1 cellular context compared by ENCODE assay signal in the genomic region with DNA sequence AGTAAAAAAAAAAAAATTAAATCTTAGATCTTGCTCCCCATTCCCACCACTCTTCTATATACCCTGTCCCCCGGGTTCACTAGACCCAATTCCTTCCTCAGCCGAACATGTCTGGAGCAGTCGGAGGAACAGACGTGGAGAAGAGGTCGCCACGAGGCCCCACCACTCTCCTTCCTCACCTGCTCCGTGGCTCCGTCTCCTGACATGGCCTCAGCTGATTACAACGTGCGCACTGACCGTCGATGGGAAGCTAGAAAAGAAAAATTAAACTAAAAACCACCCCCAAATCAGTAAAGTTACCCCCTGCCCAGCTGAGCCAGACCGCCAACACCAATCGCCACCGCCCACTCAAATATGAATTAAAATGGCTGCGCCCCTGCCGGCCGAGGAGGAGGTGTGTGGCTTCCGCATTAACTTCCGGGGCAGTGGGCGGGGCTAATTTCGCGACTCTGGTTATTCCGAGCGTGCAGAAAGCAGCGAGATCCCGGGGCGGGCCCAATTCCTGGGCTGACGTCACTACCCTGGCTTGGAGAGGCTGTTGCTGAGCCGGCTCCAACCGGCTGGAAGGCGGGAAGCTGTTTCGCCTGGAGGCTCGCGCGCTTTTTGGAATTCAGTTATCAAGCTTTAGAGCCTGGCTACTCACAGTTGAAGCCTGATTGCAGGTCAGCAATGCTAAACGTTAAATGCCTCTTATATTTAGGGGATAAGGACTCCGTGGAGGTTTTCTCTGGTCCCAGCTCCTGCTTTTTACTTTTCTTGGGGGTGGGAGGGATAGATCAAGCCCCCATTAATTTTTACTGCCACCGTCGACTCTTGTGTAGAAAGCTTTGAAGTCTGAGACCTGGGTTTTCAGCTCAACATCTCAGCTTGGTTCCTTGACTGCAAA.
TF ChIP-seq lines count a peak whose summit lies in the region.

A gene (minus strand): TSS at position 361 of the 886 bp plus-strand sequence. CDS start 155 bp downstream, at position 206.

TF ChIP-seq in WTC11, 78 proteins besides CTCF, POLR2A, EP300 and RAD21 (continued from another document and continues in another):
- TF ChIP-seq, protein P1, sequence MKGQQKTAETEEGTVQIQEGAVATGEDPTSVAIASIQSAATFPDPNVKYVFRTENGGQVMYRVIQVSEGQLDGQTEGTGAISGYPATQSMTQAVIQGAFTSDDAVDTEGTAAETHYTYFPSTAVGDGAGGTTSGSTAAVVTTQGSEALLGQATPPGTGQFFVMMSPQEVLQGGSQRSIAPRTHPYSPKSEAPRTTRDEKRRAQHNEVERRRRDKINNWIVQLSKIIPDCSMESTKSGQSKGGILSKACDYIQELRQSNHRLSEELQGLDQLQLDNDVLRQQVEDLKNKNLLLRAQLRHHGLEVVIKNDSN (CRISPR knock-in tag; IDR thresholded peaks at IDR 0.05), result peak; percentile 49; the same call in 1 of the 2 replicates
- TF ChIP-seq NFATC4 (CRISPR knock-in tag; IDR thresholded peaks at IDR 0.05), result no peak
- no peak for TF ChIP-seq GTF2I (CRISPR knock-in tag; conservative IDR thresholded peaks at IDR 0.05)
- TF ChIP-seq, protein P2, sequence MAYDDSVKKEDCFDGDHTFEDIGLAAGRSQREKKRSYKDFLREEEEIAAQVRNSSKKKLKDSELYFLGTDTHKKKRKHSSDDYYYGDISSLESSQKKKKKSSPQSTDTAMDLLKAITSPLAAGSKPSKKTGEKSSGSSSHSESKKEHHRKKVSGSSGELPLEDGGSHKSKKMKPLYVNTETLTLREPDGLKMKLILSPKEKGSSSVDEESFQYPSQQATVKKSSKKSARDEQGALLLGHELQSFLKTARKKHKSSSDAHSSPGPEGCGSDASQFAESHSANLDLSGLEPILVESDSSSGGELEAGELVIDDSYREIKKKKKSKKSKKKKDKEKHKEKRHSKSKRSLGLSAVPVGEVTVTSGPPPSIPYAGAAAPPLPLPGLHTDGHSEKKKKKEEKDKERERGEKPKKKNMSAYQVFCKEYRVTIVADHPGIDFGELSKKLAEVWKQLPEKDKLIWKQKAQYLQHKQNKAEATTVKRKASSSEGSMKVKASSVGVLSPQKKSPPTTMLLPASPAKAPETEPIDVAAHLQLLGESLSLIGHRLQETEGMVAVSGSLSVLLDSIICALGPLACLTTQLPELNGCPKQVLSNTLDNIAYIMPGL (CRISPR knock-in tag; IDR thresholded peaks at IDR 0.05), result peak; percentile 63; the same call in 1 of the 2 replicates
- no peak for TF ChIP-seq ZNF317 (CRISPR knock-in tag; IDR thresholded peaks at IDR 0.05; ENCODE audit: borderline replicate concordance, low read depth)
- TF ChIP-seq TEAD1 (CRISPR knock-in tag; IDR thresholded peaks at IDR 0.05), result 0 out of 2 replicates have a peak, but pooled peaks have one; percentile 24
- TF ChIP-seq MXD4 (CRISPR knock-in tag; IDR thresholded peaks at IDR 0.05; ENCODE audit: borderline replicate concordance), result no peak
- TF ChIP-seq, protein P3, sequence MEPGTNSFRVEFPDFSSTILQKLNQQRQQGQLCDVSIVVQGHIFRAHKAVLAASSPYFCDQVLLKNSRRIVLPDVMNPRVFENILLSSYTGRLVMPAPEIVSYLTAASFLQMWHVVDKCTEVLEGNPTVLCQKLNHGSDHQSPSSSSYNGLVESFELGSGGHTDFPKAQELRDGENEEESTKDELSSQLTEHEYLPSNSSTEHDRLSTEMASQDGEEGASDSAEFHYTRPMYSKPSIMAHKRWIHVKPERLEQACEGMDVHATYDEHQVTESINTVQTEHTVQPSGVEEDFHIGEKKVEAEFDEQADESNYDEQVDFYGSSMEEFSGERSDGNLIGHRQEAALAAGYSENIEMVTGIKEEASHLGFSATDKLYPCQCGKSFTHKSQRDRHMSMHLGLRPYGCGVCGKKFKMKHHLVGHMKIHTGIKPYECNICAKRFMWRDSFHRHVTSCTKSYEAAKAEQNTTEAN (CRISPR knock-in tag; IDR thresholded peaks at IDR 0.05), result peak; percentile 40; the same call in 1 of the 2 replicates
- no peak for TF ChIP-seq ZNF219 (CRISPR knock-in tag; IDR thresholded peaks at IDR 0.05; ENCODE audit: borderline replicate concordance)
- TF ChIP-seq, protein P4, sequence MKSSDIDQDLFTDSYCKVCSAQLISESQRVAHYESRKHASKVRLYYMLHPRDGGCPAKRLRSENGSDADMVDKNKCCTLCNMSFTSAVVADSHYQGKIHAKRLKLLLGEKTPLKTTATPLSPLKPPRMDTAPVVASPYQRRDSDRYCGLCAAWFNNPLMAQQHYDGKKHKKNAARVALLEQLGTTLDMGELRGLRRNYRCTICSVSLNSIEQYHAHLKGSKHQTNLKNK (CRISPR knock-in tag; IDR thresholded peaks at IDR 0.05), result no peak
- no peak for TF ChIP-seq ZNF423 (CRISPR knock-in tag; IDR thresholded peaks at IDR 0.05)
- no peak for TF ChIP-seq ZNF232 (CRISPR knock-in tag; IDR thresholded peaks at IDR 0.05)
- TF ChIP-seq FOXK1 (CRISPR knock-in tag; IDR thresholded peaks at IDR 0.05), result peak; percentile 78; the same call in 1 of the 2 replicates
- TF ChIP-seq, protein P5, sequence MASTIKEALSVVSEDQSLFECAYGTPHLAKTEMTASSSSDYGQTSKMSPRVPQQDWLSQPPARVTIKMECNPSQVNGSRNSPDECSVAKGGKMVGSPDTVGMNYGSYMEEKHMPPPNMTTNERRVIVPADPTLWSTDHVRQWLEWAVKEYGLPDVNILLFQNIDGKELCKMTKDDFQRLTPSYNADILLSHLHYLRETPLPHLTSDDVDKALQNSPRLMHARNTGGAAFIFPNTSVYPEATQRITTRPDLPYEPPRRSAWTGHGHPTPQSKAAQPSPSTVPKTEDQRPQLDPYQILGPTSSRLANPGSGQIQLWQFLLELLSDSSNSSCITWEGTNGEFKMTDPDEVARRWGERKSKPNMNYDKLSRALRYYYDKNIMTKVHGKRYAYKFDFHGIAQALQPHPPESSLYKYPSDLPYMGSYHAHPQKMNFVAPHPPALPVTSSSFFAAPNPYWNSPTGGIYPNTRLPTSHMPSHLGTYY (CRISPR knock-in tag; IDR thresholded peaks at IDR 0.05), result no peak
- peak; percentile 55 for TF ChIP-seq GABPB1 (CRISPR knock-in tag; IDR thresholded peaks at IDR 0.05)
- TF ChIP-seq, protein P6, sequence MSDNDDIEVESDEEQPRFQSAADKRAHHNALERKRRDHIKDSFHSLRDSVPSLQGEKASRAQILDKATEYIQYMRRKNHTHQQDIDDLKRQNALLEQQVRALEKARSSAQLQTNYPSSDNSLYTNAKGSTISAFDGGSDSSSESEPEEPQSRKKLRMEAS (CRISPR knock-in tag; IDR thresholded peaks at IDR 0.05), result peak; percentile 99
- TF ChIP-seq ZNF416 (CRISPR knock-in tag; IDR thresholded peaks at IDR 0.05), result no peak
- no peak for TF ChIP-seq JAZF1 (CRISPR knock-in tag; IDR thresholded peaks at IDR 0.05)
- TF ChIP-seq, protein P7, sequence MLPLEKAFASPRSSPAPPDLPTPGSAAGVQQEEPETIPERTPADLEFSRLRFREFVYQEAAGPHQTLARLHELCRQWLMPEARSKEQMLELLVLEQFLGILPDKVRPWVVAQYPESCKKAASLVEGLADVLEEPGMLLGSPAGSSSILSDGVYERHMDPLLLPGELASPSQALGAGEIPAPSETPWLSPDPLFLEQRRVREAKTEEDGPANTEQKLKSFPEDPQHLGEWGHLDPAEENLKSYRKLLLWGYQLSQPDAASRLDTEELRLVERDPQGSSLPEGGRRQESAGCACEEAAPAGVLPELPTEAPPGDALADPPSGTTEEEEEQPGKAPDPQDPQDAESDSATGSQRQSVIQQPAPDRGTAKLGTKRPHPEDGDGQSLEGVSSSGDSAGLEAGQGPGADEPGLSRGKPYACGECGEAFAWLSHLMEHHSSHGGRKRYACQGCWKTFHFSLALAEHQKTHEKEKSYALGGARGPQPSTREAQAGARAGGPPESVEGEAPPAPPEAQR (CRISPR knock-in tag; IDR thresholded peaks at IDR 0.05), result no peak
- TF ChIP-seq, protein P8, sequence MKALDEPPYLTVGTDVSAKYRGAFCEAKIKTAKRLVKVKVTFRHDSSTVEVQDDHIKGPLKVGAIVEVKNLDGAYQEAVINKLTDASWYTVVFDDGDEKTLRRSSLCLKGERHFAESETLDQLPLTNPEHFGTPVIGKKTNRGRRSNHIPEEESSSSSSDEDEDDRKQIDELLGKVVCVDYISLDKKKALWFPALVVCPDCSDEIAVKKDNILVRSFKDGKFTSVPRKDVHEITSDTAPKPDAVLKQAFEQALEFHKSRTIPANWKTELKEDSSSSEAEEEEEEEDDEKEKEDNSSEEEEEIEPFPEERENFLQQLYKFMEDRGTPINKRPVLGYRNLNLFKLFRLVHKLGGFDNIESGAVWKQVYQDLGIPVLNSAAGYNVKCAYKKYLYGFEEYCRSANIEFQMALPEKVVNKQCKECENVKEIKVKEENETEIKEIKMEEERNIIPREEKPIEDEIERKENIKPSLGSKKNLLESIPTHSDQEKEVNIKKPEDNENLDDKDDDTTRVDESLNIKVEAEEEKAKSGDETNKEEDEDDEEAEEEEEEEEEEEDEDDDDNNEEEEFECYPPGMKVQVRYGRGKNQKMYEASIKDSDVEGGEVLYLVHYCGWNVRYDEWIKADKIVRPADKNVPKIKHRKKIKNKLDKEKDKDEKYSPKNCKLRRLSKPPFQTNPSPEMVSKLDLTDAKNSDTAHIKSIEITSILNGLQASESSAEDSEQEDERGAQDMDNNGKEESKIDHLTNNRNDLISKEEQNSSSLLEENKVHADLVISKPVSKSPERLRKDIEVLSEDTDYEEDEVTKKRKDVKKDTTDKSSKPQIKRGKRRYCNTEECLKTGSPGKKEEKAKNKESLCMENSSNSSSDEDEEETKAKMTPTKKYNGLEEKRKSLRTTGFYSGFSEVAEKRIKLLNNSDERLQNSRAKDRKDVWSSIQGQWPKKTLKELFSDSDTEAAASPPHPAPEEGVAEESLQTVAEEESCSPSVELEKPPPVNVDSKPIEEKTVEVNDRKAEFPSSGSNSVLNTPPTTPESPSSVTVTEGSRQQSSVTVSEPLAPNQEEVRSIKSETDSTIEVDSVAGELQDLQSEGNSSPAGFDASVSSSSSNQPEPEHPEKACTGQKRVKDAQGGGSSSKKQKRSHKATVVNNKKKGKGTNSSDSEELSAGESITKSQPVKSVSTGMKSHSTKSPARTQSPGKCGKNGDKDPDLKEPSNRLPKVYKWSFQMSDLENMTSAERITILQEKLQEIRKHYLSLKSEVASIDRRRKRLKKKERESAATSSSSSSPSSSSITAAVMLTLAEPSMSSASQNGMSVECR (CRISPR knock-in tag; IDR thresholded peaks at IDR 0.05; ENCODE audit: borderline replicate concordance), result peak; percentile 77
- TF ChIP-seq PRRX2 (CRISPR knock-in tag; IDR thresholded peaks at IDR 0.05), result no peak
- TF ChIP-seq, protein P9, sequence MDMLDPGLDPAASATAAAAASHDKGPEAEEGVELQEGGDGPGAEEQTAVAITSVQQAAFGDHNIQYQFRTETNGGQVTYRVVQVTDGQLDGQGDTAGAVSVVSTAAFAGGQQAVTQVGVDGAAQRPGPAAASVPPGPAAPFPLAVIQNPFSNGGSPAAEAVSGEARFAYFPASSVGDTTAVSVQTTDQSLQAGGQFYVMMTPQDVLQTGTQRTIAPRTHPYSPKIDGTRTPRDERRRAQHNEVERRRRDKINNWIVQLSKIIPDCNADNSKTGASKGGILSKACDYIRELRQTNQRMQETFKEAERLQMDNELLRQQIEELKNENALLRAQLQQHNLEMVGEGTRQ (CRISPR knock-in tag; IDR thresholded peaks at IDR 0.05), result no peak
- TF ChIP-seq, protein P10, sequence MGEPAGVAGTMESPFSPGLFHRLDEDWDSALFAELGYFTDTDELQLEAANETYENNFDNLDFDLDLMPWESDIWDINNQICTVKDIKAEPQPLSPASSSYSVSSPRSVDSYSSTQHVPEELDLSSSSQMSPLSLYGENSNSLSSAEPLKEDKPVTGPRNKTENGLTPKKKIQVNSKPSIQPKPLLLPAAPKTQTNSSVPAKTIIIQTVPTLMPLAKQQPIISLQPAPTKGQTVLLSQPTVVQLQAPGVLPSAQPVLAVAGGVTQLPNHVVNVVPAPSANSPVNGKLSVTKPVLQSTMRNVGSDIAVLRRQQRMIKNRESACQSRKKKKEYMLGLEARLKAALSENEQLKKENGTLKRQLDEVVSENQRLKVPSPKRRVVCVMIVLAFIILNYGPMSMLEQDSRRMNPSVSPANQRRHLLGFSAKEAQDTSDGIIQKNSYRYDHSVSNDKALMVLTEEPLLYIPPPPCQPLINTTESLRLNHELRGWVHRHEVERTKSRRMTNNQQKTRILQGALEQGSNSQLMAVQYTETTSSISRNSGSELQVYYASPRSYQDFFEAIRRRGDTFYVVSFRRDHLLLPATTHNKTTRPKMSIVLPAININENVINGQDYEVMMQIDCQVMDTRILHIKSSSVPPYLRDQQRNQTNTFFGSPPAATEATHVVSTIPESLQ (CRISPR knock-in tag; IDR thresholded peaks at IDR 0.05), result no peak
- no peak for TF ChIP-seq ZNF263 (CRISPR knock-in tag; IDR thresholded peaks at IDR 0.05; ENCODE audit: low read depth)
- TF ChIP-seq CREB1 (CRISPR knock-in tag; IDR thresholded peaks at IDR 0.05), result no peak
- no peak for TF ChIP-seq KAT7 (CRISPR knock-in tag; IDR thresholded peaks at IDR 0.05; ENCODE audit: borderline replicate concordance)
- no peak for TF ChIP-seq SMAD3 (CRISPR knock-in tag; IDR thresholded peaks at IDR 0.05; ENCODE audit: borderline replicate concordance)
- TF ChIP-seq, protein P11, sequence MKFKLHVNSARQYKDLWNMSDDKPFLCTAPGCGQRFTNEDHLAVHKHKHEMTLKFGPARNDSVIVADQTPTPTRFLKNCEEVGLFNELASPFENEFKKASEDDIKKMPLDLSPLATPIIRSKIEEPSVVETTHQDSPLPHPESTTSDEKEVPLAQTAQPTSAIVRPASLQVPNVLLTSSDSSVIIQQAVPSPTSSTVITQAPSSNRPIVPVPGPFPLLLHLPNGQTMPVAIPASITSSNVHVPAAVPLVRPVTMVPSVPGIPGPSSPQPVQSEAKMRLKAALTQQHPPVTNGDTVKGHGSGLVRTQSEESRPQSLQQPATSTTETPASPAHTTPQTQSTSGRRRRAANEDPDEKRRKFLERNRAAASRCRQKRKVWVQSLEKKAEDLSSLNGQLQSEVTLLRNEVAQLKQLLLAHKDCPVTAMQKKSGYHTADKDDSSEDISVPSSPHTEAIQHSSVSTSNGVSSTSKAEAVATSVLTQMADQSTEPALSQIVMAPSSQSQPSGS (CRISPR knock-in tag; IDR thresholded peaks at IDR 0.05; ENCODE audit: borderline replicate concordance, low read depth), result peak; percentile 64; the same call in 1 of the 2 replicates
- no peak for TF ChIP-seq ATF1 (CRISPR knock-in tag; IDR thresholded peaks at IDR 0.05)
- TF ChIP-seq ESRRA (CRISPR knock-in tag; IDR thresholded peaks at IDR 0.05; ENCODE audit: borderline replicate concordance), result no peak
- no peak for TF ChIP-seq JUN (CRISPR knock-in tag; IDR thresholded peaks at IDR 0.05)
- no peak for TF ChIP-seq ZNF671 (CRISPR knock-in tag; IDR thresholded peaks at IDR 0.05)
- TF ChIP-seq, protein P12, sequence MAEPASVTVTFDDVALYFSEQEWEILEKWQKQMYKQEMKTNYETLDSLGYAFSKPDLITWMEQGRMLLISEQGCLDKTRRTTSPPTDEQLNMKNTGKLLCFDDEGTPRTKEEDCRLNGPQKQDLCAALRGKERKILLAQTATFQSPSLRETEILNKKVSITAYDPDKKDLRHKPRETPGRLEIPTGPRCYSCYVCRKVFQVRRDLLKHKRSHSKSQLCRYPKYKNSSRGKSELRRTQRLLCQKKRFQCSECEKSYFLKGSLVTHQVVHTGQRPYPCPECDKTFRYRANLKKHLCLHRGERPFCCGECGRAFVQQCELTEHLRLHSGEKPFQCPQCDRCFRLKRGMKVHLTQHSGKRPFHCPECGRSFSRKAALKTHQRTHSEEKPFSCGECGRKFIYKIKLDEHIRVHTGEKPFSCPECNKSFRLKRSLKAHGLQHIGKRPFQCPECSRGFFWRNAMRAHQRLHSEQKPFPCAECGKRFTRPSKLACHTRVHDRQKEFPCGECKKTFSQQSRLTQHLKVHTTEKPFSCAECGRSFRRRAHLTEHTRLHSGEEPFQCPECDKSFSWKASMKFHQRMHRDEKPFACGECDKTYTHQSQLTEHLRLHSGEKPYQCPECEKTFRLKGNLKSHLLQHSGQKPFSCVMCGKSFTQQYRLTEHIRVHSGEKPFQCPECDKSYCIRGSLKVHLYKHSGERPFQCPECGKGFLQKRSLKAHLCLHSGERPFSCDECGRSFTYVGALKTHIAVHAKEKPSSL (CRISPR knock-in tag; conservative IDR thresholded peaks at IDR 0.05), result no peak
- no peak for TF ChIP-seq EMX1 (CRISPR knock-in tag; IDR thresholded peaks at IDR 0.05)
- TF ChIP-seq ETV6 (CRISPR knock-in tag; IDR thresholded peaks at IDR 0.05), result peak; percentile 58; the same call in 1 of the 2 replicates
- TF ChIP-seq OVOL2 (CRISPR knock-in tag; IDR thresholded peaks at IDR 0.05; ENCODE audit: borderline replicate concordance), result no peak
